Comparison of ENCODE assay signal across 8 cellular contexts in the genomic region with DNA sequence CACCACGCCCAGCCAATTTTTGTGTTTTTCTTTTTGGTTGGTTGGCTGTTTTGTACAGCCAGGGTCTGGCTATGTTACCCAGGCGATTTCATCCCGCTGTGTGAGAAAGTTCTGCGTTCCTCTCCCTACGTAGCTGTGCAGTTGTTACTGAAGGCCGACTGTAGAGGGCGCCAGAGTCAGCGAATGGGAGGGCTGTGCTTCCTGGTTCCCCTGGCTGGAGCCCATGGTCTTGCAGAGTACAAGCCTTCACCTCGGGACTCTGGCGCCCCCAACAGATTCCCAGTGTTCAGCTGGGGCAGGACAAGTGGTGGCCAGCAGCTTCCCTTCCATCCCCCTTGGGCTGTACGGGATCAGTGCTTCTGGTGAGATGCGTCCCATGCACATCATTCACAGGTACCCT. TPM values are rescaled to one million over a fixed set of nuclear protein-coding genes. Genes with fewer than 3 reads are reported as not detected.
DNase-seq lines count a peak whose midpoint lies in the region; ATAC-seq lines count a peak whose summit lies in the region.

No MANE protein-coding gene starts in this region.

- CTCF ChIA-PET in activated CD8-positive, alpha-beta memory T cell treated with anti-CD3 and anti-CD28 coated beads, Interleukin-2, amount 10 ng/mL, durations not matched to agents 7 days and 5 days (lab: Charles Lee), result no interaction called here
- CTCF ChIA-PET in activated naive CD4-positive, alpha-beta T cell treated with anti-CD3 and anti-CD28 coated beads, Interleukin-2, amount 10 ng/mL, durations not matched to agents 7 days and 5 days (lab: Charles Lee), result no interaction called here

- no peak overlapping the region for H3K4me3 Mint-ChIP-seq in activated CD8-positive, alpha-beta memory T cell treated with anti-CD3 and anti-CD28 coated beads, Interleukin-2, amount 10 ng/mL, durations not matched to agents 7 days and 5 days
- no peak overlapping the region for H3K4me3 Mint-ChIP-seq in activated naive CD4-positive, alpha-beta T cell treated with anti-CD3 and anti-CD28 coated beads, Interleukin-2, amount 10 ng/mL, durations not matched to agents 7 days and 5 days

- H3K27ac Mint-ChIP-seq in activated CD8-positive, alpha-beta memory T cell treated with anti-CD3 and anti-CD28 coated beads, Interleukin-2, amount 10 ng/mL, durations not matched to agents 7 days and 5 days, result no peak overlapping the region
- H3K27ac Mint-ChIP-seq in activated naive CD4-positive, alpha-beta T cell treated with anti-CD3 and anti-CD28 coated beads, Interleukin-2, amount 10 ng/mL, durations not matched to agents 7 days and 5 days, result no peak overlapping the region

- DNase-seq in activated CD8-positive, alpha-beta memory T cell treated with anti-CD3 and anti-CD28 coated beads, Interleukin-2, amount 10 ng/mL, durations not matched to agents 7 days and 5 days, result peak; percentile 41
- no peak for DNase-seq in activated CD8-positive, alpha-beta memory T cell treated with anti-CD3 and anti-CD28 coated beads, Interleukin-2, amount 50 U/mL, for 4 hours
- DNase-seq in MV-4-11 (lab: John Stamatoyannopoulos, UW) (peak; percentile 10), left colon (no peak), AG08396 (ENCODE audit: low spot score) (no peak)
- peak; percentile 47 for DNase-seq in activated naive CD4-positive, alpha-beta T cell treated with anti-CD3 and anti-CD28 coated beads, Interleukin-2, amount 10 ng/mL, durations not matched to agents 7 days and 5 days
- DNase-seq in stimulated activated CD4-positive, alpha-beta T cell treated with anti-CD3 and anti-CD28 coated beads, Interleukin-4, amount 100 ng/mL, for 1 hour, result peak; percentile 36

- intact Hi-C loops in left colon (cut with DNase I, micrococcal nuclease), result no loop called here

- H3K4me1 Mint-ChIP-seq in activated CD8-positive, alpha-beta memory T cell treated with anti-CD3 and anti-CD28 coated beads, Interleukin-2, amount 10 ng/mL, durations not matched to agents 7 days and 5 days, result no peaks in the 10 kb centered on the region
- no peaks in the 10 kb centered on the region for H3K4me1 Mint-ChIP-seq in activated naive CD4-positive, alpha-beta T cell treated with anti-CD3 and anti-CD28 coated beads, Interleukin-2, amount 10 ng/mL, durations not matched to agents 7 days and 5 days

- no peaks in the 10 kb centered on the region for H3K9me3 Mint-ChIP-seq in activated CD8-positive, alpha-beta memory T cell treated with anti-CD3 and anti-CD28 coated beads, Interleukin-2, amount 10 ng/mL, durations not matched to agents 7 days and 5 days (ENCODE audit: low read depth)
- H3K9me3 Mint-ChIP-seq in activated naive CD4-positive, alpha-beta T cell treated with anti-CD3 and anti-CD28 coated beads, Interleukin-2, amount 10 ng/mL, durations not matched to agents 7 days and 5 days, result no peaks in the 10 kb centered on the region

- H3K27me3 Mint-ChIP-seq in activated CD8-positive, alpha-beta memory T cell treated with anti-CD3 and anti-CD28 coated beads, Interleukin-2, amount 10 ng/mL, durations not matched to agents 7 days and 5 days, result no peaks in the 10 kb centered on the region
- H3K27me3 Mint-ChIP-seq in activated naive CD4-positive, alpha-beta T cell treated with anti-CD3 and anti-CD28 coated beads, Interleukin-2, amount 10 ng/mL, durations not matched to agents 7 days and 5 days, result no peaks in the 10 kb centered on the region

- no peak for ATAC-seq in activated CD8-positive, alpha-beta memory T cell treated with anti-CD3 and anti-CD28 coated beads, Interleukin-2, amount 10 ng/mL, durations not matched to agents 7 days and 5 days
- no peak for ATAC-seq in left colon
- no peak for ATAC-seq in GM19455 (IDR thresholded peaks at IDR 0.05; ENCODE audit: unreplicated experiment)

- no peaks in the 10 kb centered on the region for H3K36me3 Mint-ChIP-seq in activated CD8-positive, alpha-beta memory T cell treated with anti-CD3 and anti-CD28 coated beads, Interleukin-2, amount 10 ng/mL, durations not matched to agents 7 days and 5 days
- no peaks in the 10 kb centered on the region for H3K36me3 Mint-ChIP-seq in activated naive CD4-positive, alpha-beta T cell treated with anti-CD3 and anti-CD28 coated beads, Interleukin-2, amount 10 ng/mL, durations not matched to agents 7 days and 5 days

RNA-seq across cellular contexts. Expression of gene CT45A1, which starts 5.6 kb away (rescaled TPM):
- total RNA-seq in activated CD8-positive, alpha-beta memory T cell treated with anti-CD3 and anti-CD28 coated beads, Interleukin-2, amount 10 ng/mL, durations not matched to agents 7 days and 5 days, result not detected
- not detected for total RNA-seq in left colon

Comparison
In these comparisons a context has a peak if more than half of its experiments do, and no peak if none do; other contexts are left out.
1. DNase-seq: peak in activated CD8-positive, alpha-beta memory T cell treated with anti-CD3 and anti-CD28 coated beads, Interleukin-2, amount 10 ng/mL, durations not matched to agents 7 days and 5 days (single experiment), MV-4-11 (single experiment), activated naive CD4-positive, alpha-beta T cell treated with anti-CD3 and anti-CD28 coated beads, Interleukin-2, amount 10 ng/mL, durations not matched to agents 7 days and 5 days (single experiment) and stimulated activated CD4-positive, alpha-beta T cell treated with anti-CD3 and anti-CD28 coated beads, Interleukin-4, amount 100 ng/mL, for 1 hour (single experiment); none in activated CD8-positive, alpha-beta memory T cell treated with anti-CD3 and anti-CD28 coated beads, Interleukin-2, amount 50 U/mL, for 4 hours (single experiment), left colon (0 of 2) and AG08396 (single experiment).